ENCODE assay signal across 26 cellular contexts in the genomic region with DNA sequence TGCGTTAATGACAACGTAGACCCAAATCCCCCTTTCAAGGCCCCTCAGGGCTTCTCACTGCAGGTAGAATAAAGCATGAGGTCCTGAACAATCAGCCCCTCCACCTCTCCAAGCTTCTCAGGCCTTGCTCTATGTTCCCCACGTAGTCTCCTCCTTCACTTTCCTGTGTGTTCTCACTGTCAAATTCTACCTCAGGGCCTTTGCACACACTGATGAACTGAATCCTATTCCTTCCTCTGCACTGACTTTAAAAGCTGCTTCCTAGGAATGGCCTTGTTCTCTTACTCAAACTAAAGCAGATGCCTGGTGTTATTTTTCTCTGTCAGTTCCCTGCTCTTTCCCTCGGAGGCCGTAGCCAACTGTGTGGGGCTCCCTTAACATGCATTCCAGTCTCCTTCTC.
"Had no signal": no experiment of that assay in that cellular context is flagged by ENCODE, and none has a peak within 500 bp of the region (broad histone marks: within the 10 kb centered on the region; RNA-seq: fewer than 3 reads in every experiment).

No MANE protein-coding gene starts in this region.

- H3K27ac Mint-ChIP-seq: natural killer cell; neural progenitor cell; progenitor cell of endocrine pancreas; stimulated activated naive B cell treated with anti-CD40 and anti-IgM and Interleukin-4, amounts not matched to agents 10 μg/mL and 1 μg/mL and 100 μg/mL, for 72 hours had no signal

- H3K27me3 ChIP-seq: left lung, neural progenitor cell, neutrophil, ovary, right atrium auricular region, stomach, tibial artery, upper lobe of right lung had no signal

- H3K4me2 ChIP-seq: neural progenitor cell had no signal

- H3K4me3 Mint-ChIP-seq: mesothelial cell of epicardium; naive B cell; natural killer cell; nephron progenitor cell; neural progenitor cell; stimulated activated naive B cell treated with anti-CD40 and anti-IgM and Interleukin-4, amounts not matched to agents 10 μg/mL and 1 μg/mL and 100 μg/mL, for 72 hours had no signal

- H3K4me3 ChIP-seq: left lung, lower lobe of right lung, neural progenitor cell, ovary, right atrium auricular region, skin epidermis, stomach, thoracic aorta, tibial artery, upper lobe of right lung had no signal

- H3K4me1 Mint-ChIP-seq: naive B cell; natural killer cell; neural progenitor cell; stimulated activated naive B cell treated with anti-CD40 and anti-IgM and Interleukin-4, amounts not matched to agents 10 μg/mL and 1 μg/mL and 100 μg/mL, for 72 hours had no signal

- DNase-seq: hippocampal formation; kidney; left colon; left lung; lower lobe of right lung; naive B cell; natural killer cell; nephron progenitor cell; occipital lobe; ovary; stimulated activated CD4-positive, alpha-beta T cell treated with anti-CD3 and anti-CD28 coated beads, Interleukin-12 subunit alpha, Interleukin-12 subunit beta, amount 100 ng/mL, for 4 hours; stimulated activated CD4-positive, alpha-beta T cell treated with anti-CD3 and anti-CD28 coated beads, Interleukin-15, amount 100 ng/mL, for 24 hours; stimulated activated CD4-positive, alpha-beta T cell treated with anti-CD3 and anti-CD28 coated beads, Interleukin-2, amount 100 ng/mL, for 24 hours; stimulated activated CD4-positive, alpha-beta T cell treated with anti-CD3 and anti-CD28 coated beads, Interleukin-4, amount 100 ng/mL, for 1 hour; stimulated activated naive B cell treated with anti-CD40 and anti-IgM and Interleukin-4, amounts not matched to agents 10 μg/mL and 1 μg/mL and 100 μg/mL, for 72 hours; stimulated activated naive CD8-positive, alpha-beta T cell treated with anti-CD3 and anti-CD28 coated beads, Interleukin-15, Interleukin-2, amounts not matched to agents 100 U/mL and 50 U/mL, for 24 hours; stomach; tibial artery; upper lobe of right lung had no signal

- H3K4me1 ChIP-seq: left lung, lower lobe of right lung, right atrium auricular region, stomach, tibial artery, upper lobe of right lung had no signal

- H3K9ac ChIP-seq: neural progenitor cell had no signal

- H3K9me3 ChIP-seq: left lung, lower lobe of right lung, neutrophil, ovary, right atrium auricular region, stomach, thoracic aorta, tibial artery, upper lobe of right lung had no signal

- H3K27ac ChIP-seq: left lung, lower lobe of right lung, neural progenitor cell, neutrophil, ovary, right atrium auricular region, stomach, thoracic aorta, tibial artery, upper lobe of right lung had no signal

- H3K27me3 Mint-ChIP-seq: progenitor cell of endocrine pancreas; stimulated activated naive B cell treated with anti-CD40 and anti-IgM and Interleukin-4, amounts not matched to agents 10 μg/mL and 1 μg/mL and 100 μg/mL, for 72 hours had no signal

- H3K36me3 Mint-ChIP-seq: mesothelial cell of epicardium, naive B cell, natural killer cell, neural progenitor cell had no signal

- H3K9me3 Mint-ChIP-seq: mesothelial cell of epicardium; naive B cell; natural killer cell; nephron progenitor cell; neural progenitor cell; stimulated activated naive B cell treated with anti-CD40 and anti-IgM and Interleukin-4, amounts not matched to agents 10 μg/mL and 1 μg/mL and 100 μg/mL, for 72 hours had no signal

- H3K36me3 ChIP-seq: left lung, lower lobe of right lung, neural progenitor cell, neutrophil, ovary, right atrium auricular region, stomach, thoracic aorta, tibial artery, upper lobe of right lung had no signal
